Comparison of ENCODE assay signal across 9 cellular contexts in genomic region chr1:40592107-40592773, GRCh38.
DNase-seq lines count a peak whose midpoint lies in the region; ATAC-seq and TF ChIP-seq lines count a peak whose summit lies in the region.
"Had no signal": no experiment of that assay in that cellular context is flagged by ENCODE, and none has a peak within 500 bp of the region (broad histone marks: within the 10 kb centered on the region; RNA-seq: fewer than 3 reads in every experiment).

No MANE protein-coding gene starts in this region.

- intact Hi-C loops in sciatic nerve (cut with DNase I) = no loop called here

- 0 out of 2 replicates have a peak, but pooled peaks cover 4% of the 10 kb centered on the region for H3K4me1 ChIP-seq in SJCRH30
- H3K4me1 ChIP-seq: upper lobe of left lung had no signal

- peak; percentile 83 for ATAC-seq in sciatic nerve

- H3K4me3 ChIP-seq in Jurkat, Clone E6-1 (ENCODE audit: low read length) = no peak overlapping the region
- H3K4me3 ChIP-seq in SJCRH30 = no peak overlapping the region
- H3K4me3 ChIP-seq in fibroblast of villous mesenchyme (ENCODE audit: low read depth, low read length) = no peak overlapping the region
- H3K4me3 ChIP-seq in MG63 = no peak overlapping the region
- H3K4me3 ChIP-seq: upper lobe of left lung had no signal

- 0 out of 2 replicates have a peak, but pooled peaks cover 3% of the 10 kb centered on the region for H3K27me3 ChIP-seq in SJCRH30
- H3K27me3 ChIP-seq in MG63 = no peaks in the 10 kb centered on the region
- H3K27me3 ChIP-seq: upper lobe of left lung had no signal

- DNase-seq in DMS 273 treated with DMSO at 0.1 percent for 48 hours (lab: John Stamatoyannopoulos, UW) (peak; percentile 99), SJCRH30 (peak; percentile 18 to 49), fibroblast of villous mesenchyme (ENCODE audit: low read depth) (peak; percentile 36), sciatic nerve (ENCODE audit: low spot score) (no peak), GDM1 (lab: John Stamatoyannopoulos, UW) (no peak), NK-92 (lab: John Stamatoyannopoulos, UW; ENCODE audit: unreplicated experiment) (no peak), MG63 (no peak)
- peak; percentile 62 for DNase-seq in Jurkat, Clone E6-1 (ENCODE audit: low read depth, low spot score)

- no peak overlapping the region for H3K27ac ChIP-seq in SJCRH30
- H3K27ac ChIP-seq: upper lobe of left lung had no signal

- H3K9me3 ChIP-seq in SJCRH30 (replicated peaks) = no peaks in the 10 kb centered on the region
- H3K9me3 ChIP-seq in MG63 = no peaks in the 10 kb centered on the region
- H3K9me3 ChIP-seq: upper lobe of left lung had no signal

- peak; percentile 48 for TF ChIP-seq CTCF in fibroblast of villous mesenchyme (IDR thresholded peaks at IDR 0.05; ENCODE audit: insufficient read depth, low read depth, low read length)

- H3K36me3 ChIP-seq in SJCRH30 = no peaks in the 10 kb centered on the region
- H3K36me3 ChIP-seq in MG63 = no peaks in the 10 kb centered on the region
- H3K36me3 ChIP-seq: upper lobe of left lung had no signal

Comparison
In these comparisons a context has a peak if more than half of its experiments do, and no peak if none do; other contexts are left out.
1. DNase-seq: peak in DMS 273 treated with DMSO at 0.1 percent for 48 hours (single experiment), Jurkat, Clone E6-1 (single experiment), SJCRH30 (2 of 2) and fibroblast of villous mesenchyme (single experiment); none in sciatic nerve (single experiment), GDM1 (single experiment), NK-92 (single experiment) and MG63 (single experiment).